ENCODE assay signal across 17 cellular contexts in genomic region chr2:60857025-60857424, GRCh38.
"Had no signal": no experiment of that assay in that cellular context is flagged by ENCODE, and none has a peak within 500 bp of the region (broad histone marks: within the 10 kb centered on the region; RNA-seq: fewer than 3 reads in every experiment).

No MANE protein-coding gene starts in this region.

- H3K9me3 ChIP-seq: gastrocnemius medialis, heart left ventricle, neutrophil, suprapubic skin had no signal

- H3K9me3 Mint-ChIP-seq: activated CD4-positive, alpha-beta T cell treated with anti-CD3 and anti-CD28 coated beads, Interleukin-2, amount 10 ng/mL, durations not matched to agents 24 days and 14 days; activated T-helper 1 cell treated with anti-CD3 and anti-CD28 coated beads, Interleukin-12 subunit alpha, Interleukin-12 subunit beta, Interleukin-2, Interleukin-4 antibody, amounts not matched to agents 30 ng/mL and 10 ng/mL and 1 ng/mL, durations not matched to agents 14 hours and 24 hours and 36 hours had no signal

- H3K4me1 ChIP-seq: gastrocnemius medialis had no signal

- H3K4me3 Mint-ChIP-seq: activated CD4-positive, alpha-beta T cell treated with anti-CD3 and anti-CD28 coated beads, Interleukin-2, amount 10 ng/mL, durations not matched to agents 24 days and 14 days; activated T-helper 1 cell treated with anti-CD3 and anti-CD28 coated beads, Interleukin-12 subunit alpha, Interleukin-12 subunit beta, Interleukin-2, Interleukin-4 antibody, amounts not matched to agents 30 ng/mL and 10 ng/mL and 1 ng/mL, durations not matched to agents 14 hours and 24 hours and 36 hours; endodermal cell; T-helper 17 cell had no signal

- H3K27ac Mint-ChIP-seq: activated CD4-positive, alpha-beta T cell treated with anti-CD3 and anti-CD28 coated beads, Interleukin-2, amount 10 ng/mL, durations not matched to agents 24 days and 14 days; activated T-helper 1 cell treated with anti-CD3 and anti-CD28 coated beads, Interleukin-12 subunit alpha, Interleukin-12 subunit beta, Interleukin-2, Interleukin-4 antibody, amounts not matched to agents 30 ng/mL and 10 ng/mL and 1 ng/mL, durations not matched to agents 14 hours and 24 hours and 36 hours; endodermal cell; T-helper 17 cell had no signal

- H3K27me3 ChIP-seq: dorsolateral prefrontal cortex, gastrocnemius medialis, neutrophil, suprapubic skin had no signal

- H3K36me3 ChIP-seq: gastrocnemius medialis, heart left ventricle, neutrophil, suprapubic skin had no signal

- ATAC-seq: gastrocnemius medialis, T-helper 17 cell had no signal

- DNase-seq: activated CD4-positive, alpha-beta T cell treated with anti-CD3 and anti-CD28 coated beads, Interleukin-2, amount 10 ng/mL, durations not matched to agents 24 days and 14 days; activated CD4-positive, CD25-positive, alpha-beta regulatory T cell; activated CD8-positive, alpha-beta memory T cell treated with anti-CD3 and anti-CD28 coated beads for 24 hours; activated naive CD4-positive, alpha-beta T cell treated with Interleukin-2 at 50 U/mL for 16 hours; dorsolateral prefrontal cortex; endodermal cell; erythroblast; gastrocnemius medialis; heart left ventricle; left cardiac atrium; naive B cell; stimulated activated naive CD4-positive, alpha-beta T cell treated with Interleukin-2 at 50 U/mL for 16 hours; T-helper 17 cell had no signal

- H3K27ac ChIP-seq: dorsolateral prefrontal cortex, gastrocnemius medialis, neutrophil, suprapubic skin had no signal

- H3K4me3 ChIP-seq: dorsolateral prefrontal cortex, gastrocnemius medialis, heart left ventricle, lung, suprapubic skin had no signal
